In genomic region chr13:114029866-114030625, GRCh38 we compare ENCODE assay signal across 2 cellular contexts.
A peak's percentile ranks its signal among the peaks of the same experiment; 100 is the strongest.
TF ChIP-seq lines count a peak whose summit lies in the region.

No MANE protein-coding gene starts in this region.

TF ChIP-seq in WTC11, 78 proteins besides CTCF, POLR2A, EP300 and RAD21:
- TF ChIP-seq, protein P1, sequence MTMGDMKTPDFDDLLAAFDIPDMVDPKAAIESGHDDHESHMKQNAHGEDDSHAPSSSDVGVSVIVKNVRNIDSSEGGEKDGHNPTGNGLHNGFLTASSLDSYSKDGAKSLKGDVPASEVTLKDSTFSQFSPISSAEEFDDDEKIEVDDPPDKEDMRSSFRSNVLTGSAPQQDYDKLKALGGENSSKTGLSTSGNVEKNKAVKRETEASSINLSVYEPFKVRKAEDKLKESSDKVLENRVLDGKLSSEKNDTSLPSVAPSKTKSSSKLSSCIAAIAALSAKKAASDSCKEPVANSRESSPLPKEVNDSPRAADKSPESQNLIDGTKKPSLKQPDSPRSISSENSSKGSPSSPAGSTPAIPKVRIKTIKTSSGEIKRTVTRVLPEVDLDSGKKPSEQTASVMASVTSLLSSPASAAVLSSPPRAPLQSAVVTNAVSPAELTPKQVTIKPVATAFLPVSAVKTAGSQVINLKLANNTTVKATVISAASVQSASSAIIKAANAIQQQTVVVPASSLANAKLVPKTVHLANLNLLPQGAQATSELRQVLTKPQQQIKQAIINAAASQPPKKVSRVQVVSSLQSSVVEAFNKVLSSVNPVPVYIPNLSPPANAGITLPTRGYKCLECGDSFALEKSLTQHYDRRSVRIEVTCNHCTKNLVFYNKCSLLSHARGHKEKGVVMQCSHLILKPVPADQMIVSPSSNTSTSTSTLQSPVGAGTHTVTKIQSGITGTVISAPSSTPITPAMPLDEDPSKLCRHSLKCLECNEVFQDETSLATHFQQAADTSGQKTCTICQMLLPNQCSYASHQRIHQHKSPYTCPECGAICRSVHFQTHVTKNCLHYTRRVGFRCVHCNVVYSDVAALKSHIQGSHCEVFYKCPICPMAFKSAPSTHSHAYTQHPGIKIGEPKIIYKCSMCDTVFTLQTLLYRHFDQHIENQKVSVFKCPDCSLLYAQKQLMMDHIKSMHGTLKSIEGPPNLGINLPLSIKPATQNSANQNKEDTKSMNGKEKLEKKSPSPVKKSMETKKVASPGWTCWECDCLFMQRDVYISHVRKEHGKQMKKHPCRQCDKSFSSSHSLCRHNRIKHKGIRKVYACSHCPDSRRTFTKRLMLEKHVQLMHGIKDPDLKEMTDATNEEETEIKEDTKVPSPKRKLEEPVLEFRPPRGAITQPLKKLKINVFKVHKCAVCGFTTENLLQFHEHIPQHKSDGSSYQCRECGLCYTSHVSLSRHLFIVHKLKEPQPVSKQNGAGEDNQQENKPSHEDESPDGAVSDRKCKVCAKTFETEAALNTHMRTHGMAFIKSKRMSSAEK (CRISPR knock-in tag; IDR thresholded peaks at IDR 0.05; ENCODE audit: borderline replicate concordance): no peak
- TF ChIP-seq ELF4 (CRISPR knock-in tag; IDR thresholded peaks at IDR 0.05; ENCODE audit: low read depth) (no peak), SP1 (CRISPR knock-in tag; conservative IDR thresholded peaks at IDR 0.05) (no peak), ATF1 (CRISPR knock-in tag; IDR thresholded peaks at IDR 0.05) (no peak), TEAD1 (CRISPR knock-in tag; IDR thresholded peaks at IDR 0.05) (no peak), IRF2 (CRISPR knock-in tag; IDR thresholded peaks at IDR 0.05; ENCODE audit: borderline replicate concordance, low read depth) (no peak), CBFB (CRISPR knock-in tag; IDR thresholded peaks at IDR 0.05; ENCODE audit: low read depth) (no peak), JUN (CRISPR knock-in tag; IDR thresholded peaks at IDR 0.05) (no peak), ZBTB21 (CRISPR knock-in tag; IDR thresholded peaks at IDR 0.05; ENCODE audit: borderline replicate concordance) (no peak)
- TF ChIP-seq, protein P2, sequence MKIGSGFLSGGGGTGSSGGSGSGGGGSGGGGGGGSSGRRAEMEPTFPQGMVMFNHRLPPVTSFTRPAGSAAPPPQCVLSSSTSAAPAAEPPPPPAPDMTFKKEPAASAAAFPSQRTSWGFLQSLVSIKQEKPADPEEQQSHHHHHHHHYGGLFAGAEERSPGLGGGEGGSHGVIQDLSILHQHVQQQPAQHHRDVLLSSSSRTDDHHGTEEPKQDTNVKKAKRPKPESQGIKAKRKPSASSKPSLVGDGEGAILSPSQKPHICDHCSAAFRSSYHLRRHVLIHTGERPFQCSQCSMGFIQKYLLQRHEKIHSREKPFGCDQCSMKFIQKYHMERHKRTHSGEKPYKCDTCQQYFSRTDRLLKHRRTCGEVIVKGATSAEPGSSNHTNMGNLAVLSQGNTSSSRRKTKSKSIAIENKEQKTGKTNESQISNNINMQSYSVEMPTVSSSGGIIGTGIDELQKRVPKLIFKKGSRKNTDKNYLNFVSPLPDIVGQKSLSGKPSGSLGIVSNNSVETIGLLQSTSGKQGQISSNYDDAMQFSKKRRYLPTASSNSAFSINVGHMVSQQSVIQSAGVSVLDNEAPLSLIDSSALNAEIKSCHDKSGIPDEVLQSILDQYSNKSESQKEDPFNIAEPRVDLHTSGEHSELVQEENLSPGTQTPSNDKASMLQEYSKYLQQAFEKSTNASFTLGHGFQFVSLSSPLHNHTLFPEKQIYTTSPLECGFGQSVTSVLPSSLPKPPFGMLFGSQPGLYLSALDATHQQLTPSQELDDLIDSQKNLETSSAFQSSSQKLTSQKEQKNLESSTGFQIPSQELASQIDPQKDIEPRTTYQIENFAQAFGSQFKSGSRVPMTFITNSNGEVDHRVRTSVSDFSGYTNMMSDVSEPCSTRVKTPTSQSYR (CRISPR knock-in tag; IDR thresholded peaks at IDR 0.05): no peak

TF ChIP-seq in HepG2, 621 proteins besides CTCF, POLR2A, EP300 and RAD21 (continued from another document):
- TF ChIP-seq PRDM4 (CRISPR knock-in tag; IDR thresholded peaks at IDR 0.05; ENCODE audit: borderline replicate concordance): no peak
- TF ChIP-seq HNF4A (CRISPR knock-in tag; IDR thresholded peaks at IDR 0.05): peak; percentile 42
- TF ChIP-seq, protein P3, sequence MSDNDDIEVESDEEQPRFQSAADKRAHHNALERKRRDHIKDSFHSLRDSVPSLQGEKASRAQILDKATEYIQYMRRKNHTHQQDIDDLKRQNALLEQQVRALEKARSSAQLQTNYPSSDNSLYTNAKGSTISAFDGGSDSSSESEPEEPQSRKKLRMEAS (IDR thresholded peaks at IDR 0.05): no peak
